8 cellular contexts compared by ENCODE assay signal in the genomic region with DNA sequence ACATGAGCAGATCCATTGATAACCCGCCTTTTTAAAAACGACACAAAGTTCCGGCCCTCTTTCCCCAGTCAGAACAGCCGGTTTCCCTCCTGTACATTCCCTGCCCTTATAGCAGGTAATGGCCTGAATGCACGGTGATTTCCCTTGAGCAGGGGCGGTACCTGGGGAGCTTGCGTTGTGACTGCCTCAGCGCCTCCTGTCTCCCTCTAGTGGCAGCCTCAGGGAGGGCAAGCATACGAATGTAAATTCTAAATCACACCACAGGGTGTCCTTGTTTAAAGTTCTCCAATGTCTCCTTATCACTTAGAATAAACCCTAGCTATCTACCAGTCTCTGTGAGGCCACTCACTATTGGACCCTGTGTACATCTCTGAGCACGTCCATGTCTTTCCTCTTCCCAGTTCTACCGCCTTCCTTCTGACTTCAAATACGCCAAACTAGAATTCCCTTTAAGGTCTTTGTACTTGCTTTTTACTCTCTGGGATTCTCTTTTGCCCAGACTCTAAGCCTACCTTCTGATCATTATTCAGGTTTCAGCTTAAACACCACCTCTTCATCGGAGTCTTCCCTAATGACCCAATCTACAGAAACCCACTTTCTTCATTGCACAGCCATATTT. TPM values are rescaled to one million over a fixed set of nuclear protein-coding genes. Genes with fewer than 3 reads are reported as not detected.
DNase-seq lines count a peak whose midpoint lies in the region; ATAC-seq and TF ChIP-seq lines count a peak whose summit lies in the region.

No MANE protein-coding gene starts in this region.

- TF ChIP-seq CTCF in nephron progenitor cell (IDR thresholded peaks at IDR 0.05) = peak; percentile 62
- TF ChIP-seq CTCF in uterus (IDR thresholded peaks at IDR 0.05) = peak; percentile 36 to 62 (median 54)

- no peaks in the 10 kb centered on the region for H3K4me1 ChIP-seq in uterus

- peaks cover 19% of the 10 kb centered on the region for H3K4me1 Mint-ChIP-seq in nephron progenitor cell

- ATAC-seq in GM18511 (IDR thresholded peaks at IDR 0.05; ENCODE audit: unreplicated experiment) (peak; percentile 100), HG02970 (IDR thresholded peaks at IDR 0.05; ENCODE audit: low FRiP score, unreplicated experiment) (peak; percentile 98)

- H3K9me3 ChIP-seq in uterus = no peaks in the 10 kb centered on the region

- intact Hi-C loops in uterus (cut with DNase I; ENCODE audit: low total_unique reads) = no loop called here

- H3K27me3 Mint-ChIP-seq in nephron progenitor cell (ENCODE audit: low read depth, poor library complexity) = no peaks in the 10 kb centered on the region

- no peak overlapping the region for H3K4me3 ChIP-seq in uterus

- DNase-seq in 8988T = peak; percentile 30
- DNase-seq in NCI-H2029 treated with DMSO at 0.1 percent for 48 hours (lab: John Stamatoyannopoulos, UW) = peak; percentile 35
- DNase-seq in activated CD4-positive, alpha-beta T cell treated with anti-CD3 and anti-CD28 coated beads for 1 hour = peak; percentile 49
- peak; percentile 84 for DNase-seq in dermis blood vessel endothelial cell
- peak; percentile 56 for DNase-seq in nephron progenitor cell
- DNase-seq in uterus = no peak

- no peak for TF ChIP-seq POLR2A in uterus (IDR thresholded peaks at IDR 0.05)

- peak overlapping the region; percentile 32 for H3K27ac Mint-ChIP-seq in nephron progenitor cell

- no peak overlapping the region for H3K4me3 Mint-ChIP-seq in nephron progenitor cell

- no peaks in the 10 kb centered on the region for H3K36me3 ChIP-seq in uterus

- H3K9me3 Mint-ChIP-seq in nephron progenitor cell = peaks cover 14% of the 10 kb centered on the region

- H3K27ac ChIP-seq in uterus = no peak overlapping the region

- no peaks in the 10 kb centered on the region for H3K27me3 ChIP-seq in uterus

- H3K36me3 Mint-ChIP-seq in nephron progenitor cell (ENCODE audit: low read depth) = no peaks in the 10 kb centered on the region

RNA-seq across cellular contexts. Expression of a gene that starts 18.4 kb away (rescaled TPM):
- total RNA-seq in dermis blood vessel endothelial cell (220 and 258 TPM in 2 replicates), uterus (100 to 1,000 TPM in 2 of 4 donors, 10 to 100 TPM in 2; 48.8 to 298 (median 152) TPM)

Comparison
In these comparisons a context has a peak if more than half of its experiments do, and no peak if none do; other contexts are left out.
1. DNase-seq: peak in 8988T (single experiment), NCI-H2029 treated with DMSO at 0.1 percent for 48 hours (single experiment), activated CD4-positive, alpha-beta T cell treated with anti-CD3 and anti-CD28 coated beads for 1 hour (single experiment), dermis blood vessel endothelial cell (single experiment) and nephron progenitor cell (single experiment); none in uterus (0 of 2).